13 cellular contexts compared by ENCODE assay signal in genomic region chr1:200872446-200873115, GRCh38. TPM values are rescaled to one million over a fixed set of nuclear protein-coding genes. Genes with fewer than 3 reads are reported as not detected.
A peak's percentile ranks its signal among the peaks of the same experiment; 100 is the strongest.
DNase-seq lines count a peak whose midpoint lies in the region; ATAC-seq and TF ChIP-seq lines count a peak whose summit lies in the region.
"Had no signal": no experiment of that assay in that cellular context is flagged by ENCODE, and none has a peak within 500 bp of the region (broad histone marks: within the 10 kb centered on the region; RNA-seq: fewer than 3 reads in every experiment).

GPR25 (plus strand) TSS chr1:200872981; CDS start chr1:200873038, 57 bp downstream.

- peaks cover 19 to 89% (median 74%) of the 10 kb centered on the region in 7 donors for H3K27me3 ChIP-seq in heart right ventricle
- peaks cover 0 to 34% (median 19%) of the 10 kb centered on the region in 45 donors for H3K27me3 ChIP-seq in dorsolateral prefrontal cortex
- no peaks in the 10 kb centered on the region for H3K27me3 ChIP-seq in naive thymus-derived CD4-positive, alpha-beta T cell (ENCODE audit: control insufficient read depth in 2 of 2, insufficient read depth in 2 of 2, low read length in 2 of 2)

- no peak within 1 kb of the TSS for H3K27ac ChIP-seq in heart right ventricle
- no peak within 1 kb of the TSS for H3K27ac ChIP-seq in dorsolateral prefrontal cortex
- no peak within 1 kb of the TSS for H3K27ac ChIP-seq in naive thymus-derived CD4-positive, alpha-beta T cell (ENCODE audit: low read depth, low read length)
- no peak within 1 kb of the TSS for H3K27ac ChIP-seq in urinary bladder (ENCODE audit: low read depth)

- intact Hi-C loops in heart right ventricle (cut with DNase I) (loop anchor here in 1 of 10 donors (10.0 kb wide), 1 partner anchor 172 kb away; no protein-coding TSS in a partner anchor), Right ventricle myocardium inferior (cut with DNase I) (no loop called here), dorsolateral prefrontal cortex (cut with DNase I) (no loop called here)
- intact Hi-C loops in naive thymus-derived CD4-positive, alpha-beta T cell (cut with micrococcal nuclease), result no loop called here

- no peak for TF ChIP-seq CTCF in heart right ventricle (IDR thresholded peaks at IDR 0.05)
- TF ChIP-seq CTCF in dorsolateral prefrontal cortex (IDR thresholded peaks at IDR 0.05 in 54 of 56, conservative IDR thresholded peaks at IDR 0.05 in 2 of 56; ENCODE audit: low read depth in 1 of 56, partially characterized antibody in 56 of 56), result no peak

- H3K9me3 ChIP-seq in heart right ventricle, result no peaks in the 10 kb centered on the region
- no peaks in the 10 kb centered on the region for H3K9me3 ChIP-seq in naive thymus-derived CD4-positive, alpha-beta T cell (ENCODE audit: control insufficient read depth in 2 of 3, low read length in 3 of 3)

- no peaks in the 10 kb centered on the region for H3K36me3 ChIP-seq in heart right ventricle
- no peaks in the 10 kb centered on the region for H3K36me3 ChIP-seq in naive thymus-derived CD4-positive, alpha-beta T cell (ENCODE audit: control insufficient read depth in 2 of 3, insufficient read depth in 3 of 3, low read length in 3 of 3)
- no peaks in the 10 kb centered on the region for H3K36me3 ChIP-seq in urinary bladder (ENCODE audit: insufficient read depth)

- H3K9me3 Mint-ChIP-seq in naive thymus-derived CD4-positive, alpha-beta T cell, result no peaks in the 10 kb centered on the region

- peaks cover 0 to 40% (median 22%) of the 10 kb centered on the region in 7 donors for H3K4me1 Mint-ChIP-seq in naive thymus-derived CD4-positive, alpha-beta T cell

- CTCF ChIA-PET in naive thymus-derived CD4-positive, alpha-beta T cell (lab: Charles Lee), result no interaction called here

- H3K4me1 ChIP-seq in heart right ventricle, result peaks cover 8 to 15% (median 12%) of the 10 kb centered on the region in 9 donors
- peaks cover 14 to 28% of the 10 kb centered on the region in 2 donors for H3K4me1 ChIP-seq in naive thymus-derived CD4-positive, alpha-beta T cell (ENCODE audit: control insufficient read depth in 2 of 2, insufficient read depth in 2 of 2, low read length in 2 of 2)
- peaks cover 2% of the 10 kb centered on the region for H3K4me1 ChIP-seq in urinary bladder (ENCODE audit: insufficient read depth)

- ATAC-seq in heart right ventricle (peak in 2 of 8 donors; percentile 19 to 58), Right ventricle myocardium inferior (no peak)
- no peak for ATAC-seq in naive thymus-derived CD4-positive, alpha-beta T cell

- H3K4me3 ChIP-seq in heart right ventricle, result peak within 1 kb of the TSS; percentile 14 to 49 (median 26)
- peak within 1 kb of the TSS in 58 of 59 donors; percentile 2 to 61 (median 44) for H3K4me3 ChIP-seq in dorsolateral prefrontal cortex
- no peak within 1 kb of the TSS for H3K4me3 ChIP-seq in naive thymus-derived CD4-positive, alpha-beta T cell (ENCODE audit: low read length)
- peak within 1 kb of the TSS; percentile 39 for H3K4me3 ChIP-seq in urinary bladder (ENCODE audit: low read depth, low read length)

- no peaks in the 10 kb centered on the region for H3K36me3 Mint-ChIP-seq in naive thymus-derived CD4-positive, alpha-beta T cell

- no peak for DNase-seq in heart right ventricle
- no peak for DNase-seq in Right ventricle myocardium inferior (ENCODE audit: missing footprints)
- no peak for DNase-seq in dorsolateral prefrontal cortex
- DNase-seq in naive thymus-derived CD4-positive, alpha-beta T cell, result no peak
- DNase-seq in cerebellar nuclear complex (lab: John Stamatoyannopoulos, UW), result no peak
- no peak for DNase-seq in hypothalamus (lab: John Stamatoyannopoulos, UW)
- no peak for DNase-seq in SHP77 treated with DMSO at 0.1 percent for 48 hours (lab: John Stamatoyannopoulos, UW)
- DNase-seq: activated gamma-delta T cell treated with Interleukin-2 at 50 U/mL for 16 hours, HCEC 1CT, NCI-H2171 treated with DMSO at 0.1 percent for 48 hours had no signal

- peak within 1 kb of the TSS in 1 of 9 donors; percentile 20 for H3K27ac Mint-ChIP-seq in naive thymus-derived CD4-positive, alpha-beta T cell

- POLR2A ChIA-PET in naive thymus-derived CD4-positive, alpha-beta T cell (lab: Charles Lee), result no interaction called here

- H3K27me3 Mint-ChIP-seq in naive thymus-derived CD4-positive, alpha-beta T cell, result peaks cover 24 to 61% (median 30%) of the 10 kb centered on the region in 5 donors

- WGBS in heart right ventricle, 2 donors, result 65 to 78% methylated on average over 21 to 23 of the region's 23 CpGs
- WGBS in urinary bladder, result 68% methylated on average over 23 of the region's 23 CpGs

- peak within 1 kb of the TSS; percentile 22 to 82 (median 60) for H3K4me3 Mint-ChIP-seq in naive thymus-derived CD4-positive, alpha-beta T cell

RNA-seq across cellular contexts. Expression of gene GPR25, which starts in this region (rescaled TPM):
- total RNA-seq in heart right ventricle (not detected), Right ventricle myocardium inferior (not detected), dorsolateral prefrontal cortex (under 1 TPM in 4 of 120 experiments, not detected in 116; 0.46 to 0.87 (median 0.57) TPM), urinary bladder (not detected)
- polyA plus RNA-seq in heart right ventricle (not detected), urinary bladder (0.06 TPM)
- 1 to 10 TPM in 2 of 5 experiments, under 1 TPM in 2, not detected in 1; 0.48 to 1.3 (median 0.95) TPM for total RNA-seq in naive thymus-derived CD4-positive, alpha-beta T cell
- polyA plus RNA-seq in naive thymus-derived CD4-positive, alpha-beta T cell, result 1 to 10 TPM in 1 of 2 donors, under 1 TPM in 1; 0.66 to 1.8 TPM
- total RNA-seq: omental fat pad, RPMI7951 had no signal
